Comparison of ENCODE assay signal across 17 cellular contexts in genomic region chr15:59999558-60000112, GRCh38. TPM values are rescaled to one million over a fixed set of nuclear protein-coding genes. Genes with fewer than 3 reads are reported as not detected.
A peak's percentile ranks its signal among the peaks of the same experiment; 100 is the strongest.
DNase-seq lines count a peak whose midpoint lies in the region; ATAC-seq and TF ChIP-seq lines count a peak whose summit lies in the region.
"Had no signal": no experiment of that assay in that cellular context is flagged by ENCODE, and none has a peak within 500 bp of the region (broad histone marks: within the 10 kb centered on the region; RNA-seq: fewer than 3 reads in every experiment).

No MANE protein-coding gene starts in this region.

- peaks cover 20% of the 10 kb centered on the region for H3K27me3 Mint-ChIP-seq in WTC11 (ENCODE audit: low read depth)

- POLR2A ChIA-PET in GM10248 (lab: Yijun Ruan, JAX) (no interaction called here), WTC11 (lab: Charles Lee) (no interaction called here)

- in situ Hi-C loops in gastrocnemius medialis (cut with MboI; ENCODE audit: low sequenced_read_pairs in 4 of 4), result no loop called here

- CTCF ChIA-PET in GM10248 (lab: Yijun Ruan, JAX), result no interaction called here
- CTCF ChIA-PET in WTC11 (lab: Charles Lee), result interaction anchor here (0.9 to 2.1 kb wide), 4 partner anchors 10 to 82 kb away, joined by 3 to 8 read pairs (median 6); no protein-coding TSS in a partner anchor

- H3K4me3 ChIP-seq in foreskin fibroblast (ENCODE audit: low read depth in 1 of 2, low read length in 2 of 2), result no peak overlapping the region
- no peak overlapping the region for H3K4me3 ChIP-seq in gastrocnemius medialis
- H3K4me3 ChIP-seq: BLaER1 had no signal

- intact Hi-C loops in gastrocnemius medialis (cut with DNase I; ENCODE audit: low total_unique reads), result no loop called here

- peaks cover 13 to 29% of the 10 kb centered on the region in 2 donors for H3K4me1 ChIP-seq in gastrocnemius medialis

- H3K27ac Mint-ChIP-seq in WTC11, result peak overlapping the region; percentile 91

- H3K36me3 ChIP-seq in gastrocnemius medialis, result no peaks in the 10 kb centered on the region
- H3K36me3 ChIP-seq: BLaER1 had no signal

- H3K4me1 Mint-ChIP-seq in WTC11, result peaks cover 58% of the 10 kb centered on the region

- ATAC-seq in WTC11 (no peak), GM21576 (IDR thresholded peaks at IDR 0.05; ENCODE audit: unreplicated experiment) (no peak), gastrocnemius medialis (no peak)
- ATAC-seq: left cardiac atrium, T-cell had no signal

- peak overlapping the region; percentile 87 for H3K4me3 Mint-ChIP-seq in WTC11

- DNase-seq in COLO668 (lab: John Stamatoyannopoulos, UW; ENCODE audit: unreplicated experiment) (peak; percentile 46), GM10248 (ENCODE audit: extremely low spot score) (peak; percentile 10), WTC11 (ENCODE audit: low spot score) (no peak), islet precursor cell (peak; percentile 53), foreskin fibroblast (no peak), gastrocnemius medialis (no peak)
- DNase-seq: activated CD4-positive, alpha-beta T cell treated with anti-CD3 and anti-CD28 coated beads for 1 hour; anterior cingulate cortex; EL; erythroblast; head of caudate nucleus; left cardiac atrium; stimulated activated CD4-positive, alpha-beta T cell treated with anti-CD3 and anti-CD28 coated beads, Interleukin-12 subunit alpha, Interleukin-12 subunit beta, amount 100 ng/mL, for 4 hours; T-cell had no signal

- H3K36me3 Mint-ChIP-seq in WTC11, result no peaks in the 10 kb centered on the region

- H3K27me3 ChIP-seq in gastrocnemius medialis, result peaks cover 99 to 100% (median 100%) of the 10 kb centered on the region in 3 donors

- TF ChIP-seq POLR2A in gastrocnemius medialis (IDR thresholded peaks at IDR 0.05), result no peak

- no peaks in the 10 kb centered on the region for H3K9me3 Mint-ChIP-seq in WTC11

- H3K27ac ChIP-seq in gastrocnemius medialis, result no peak overlapping the region
- H3K27ac ChIP-seq: BLaER1, HL-60 had no signal

- TF ChIP-seq CTCF in GM10248 (IDR thresholded peaks at IDR 0.05; ENCODE audit: control extremely low read depth, extremely low read depth, low read depth, missing control alignments) (no peak), WTC11 (IDR thresholded peaks at IDR 0.05) (no peak), foreskin fibroblast (IDR thresholded peaks at IDR 0.05; ENCODE audit: low read depth, low read length) (no peak), gastrocnemius medialis (IDR thresholded peaks at IDR 0.05 in 4 of 5, conservative IDR thresholded peaks at IDR 0.05 in 1 of 5) (no peak)

- H3K9me3 ChIP-seq in gastrocnemius medialis, result no peaks in the 10 kb centered on the region

TF ChIP-seq in WTC11, 78 proteins besides CTCF, POLR2A, EP300 and RAD21:
- 0 out of 2 replicates have a peak, but pooled peaks have one; percentile 22 for TF ChIP-seq ZNF281 (CRISPR knock-in tag; IDR thresholded peaks at IDR 0.05)
- TF ChIP-seq, protein P1, sequence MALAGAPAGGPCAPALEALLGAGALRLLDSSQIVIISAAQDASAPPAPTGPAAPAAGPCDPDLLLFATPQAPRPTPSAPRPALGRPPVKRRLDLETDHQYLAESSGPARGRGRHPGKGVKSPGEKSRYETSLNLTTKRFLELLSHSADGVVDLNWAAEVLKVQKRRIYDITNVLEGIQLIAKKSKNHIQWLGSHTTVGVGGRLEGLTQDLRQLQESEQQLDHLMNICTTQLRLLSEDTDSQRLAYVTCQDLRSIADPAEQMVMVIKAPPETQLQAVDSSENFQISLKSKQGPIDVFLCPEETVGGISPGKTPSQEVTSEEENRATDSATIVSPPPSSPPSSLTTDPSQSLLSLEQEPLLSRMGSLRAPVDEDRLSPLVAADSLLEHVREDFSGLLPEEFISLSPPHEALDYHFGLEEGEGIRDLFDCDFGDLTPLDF (CRISPR knock-in tag; IDR thresholded peaks at IDR 0.05), result no peak

RNA-seq across cellular contexts. Expression of gene FOXB1, which starts 4.5 kb away (rescaled TPM):
- total RNA-seq in WTC11 (2021), result 10.8 to 15.0 TPM (median 13.7 TPM) in 3 replicates
- not detected for total RNA-seq in gastrocnemius medialis
- total RNA-seq: left cardiac atrium had no signal

Comparison
In these comparisons a context has a peak if more than half of its experiments do, and no peak if none do; other contexts are left out.
1. DNase-seq: peak in COLO668 (single experiment), GM10248 (single experiment) and islet precursor cell (single experiment); none in WTC11 (single experiment), foreskin fibroblast (0 of 2) and gastrocnemius medialis (0 of 2).
2. RNA of gene FOXB1, which starts 4.5 kb away (total RNA-seq): 10.8 to 15.0 TPM in WTC11; not detected in gastrocnemius medialis; every median in the first group is over 10 times any median in the second.